Comparison of ENCODE assay signal across 21 cellular contexts in the genomic region with DNA sequence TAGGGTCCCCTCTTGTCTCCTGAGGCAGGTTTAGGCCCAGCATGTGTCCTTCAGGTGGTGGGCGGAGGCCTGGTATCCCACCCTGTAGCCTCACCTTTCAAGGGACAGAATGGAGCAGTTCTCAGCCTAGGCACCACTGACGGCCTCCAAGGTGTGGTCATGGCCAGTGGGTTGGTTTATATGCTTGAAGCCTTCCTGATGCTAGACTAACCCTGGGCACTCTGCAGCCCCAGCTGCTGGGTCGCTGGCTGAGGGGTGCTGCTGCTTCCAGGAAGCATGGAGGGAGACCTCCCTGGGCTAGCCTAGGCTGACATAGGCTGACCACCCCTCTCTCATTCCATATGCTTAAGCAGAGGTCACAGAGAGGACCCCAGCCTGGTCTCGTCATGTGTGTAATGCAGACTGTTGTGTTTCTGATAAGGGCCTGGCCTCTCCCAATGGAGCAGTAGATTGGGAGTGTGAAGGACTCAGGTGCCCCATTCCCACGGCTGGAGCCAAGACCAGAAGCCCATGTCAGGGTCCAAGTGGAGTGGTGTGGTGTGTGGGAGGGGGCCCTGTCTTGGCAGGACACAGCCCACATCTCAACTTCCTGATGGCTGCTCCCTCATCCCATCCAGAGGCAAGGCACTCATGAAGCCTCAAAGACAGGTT.
A peak's percentile ranks its signal among the peaks of the same experiment; 100 is the strongest.
DNase-seq lines count a peak whose midpoint lies in the region; ATAC-seq, FAIRE-seq and TF ChIP-seq lines count a peak whose summit lies in the region.
"Had no signal": no experiment of that assay in that cellular context is flagged by ENCODE, and none has a peak within 500 bp of the region (broad histone marks: within the 10 kb centered on the region; RNA-seq: fewer than 3 reads in every experiment).

No MANE protein-coding gene starts in this region.

- H3K56ac ChIP-seq in H1 (replicated peaks; ENCODE audit: insufficient read length, low read depth, low read length), result no peak overlapping the region

- whole genome bisulfite sequencing in body of pancreas, 2 donors, result 42 to 43% methylated on average over 1 to 5 of the region's 5 CpGs
- 65% methylated on average over 5 of the region's 5 CpGs; no CpG with 5 or more reads in 1 of the 2 experiments for WGBS in H1 (ENCODE audit: extremely low coverage in 1 of 2, insufficient coverage in 1 of 2, insufficient read length in 1 of 2, insufficient replicate concordance in 2 of 2, low coverage in 1 of 2, low lambda C conversion rate in 2 of 2, missing lambda C conversion rate in 1 of 2), 2 experiments
- 66 to 78% (median 72%) methylated on average over 4 to 5 of the region's 5 CpGs for WGBS in spleen, 5 donors

- H4K5ac ChIP-seq in H1 (ENCODE audit: insufficient read length, low read depth, low read length), result no peak overlapping the region

- intact Hi-C loops in body of pancreas (cut with DNase I) (no loop called here), spleen (cut with DNase I; ENCODE audit: low total_unique reads) (no loop called here)

- H3K79me2 ChIP-seq in H1 (ENCODE audit: control insufficient read depth in 1 of 2, insufficient read depth in 2 of 2, low read length in 2 of 2), result no peaks in the 10 kb centered on the region

- CTCF ChIA-PET in H1 (lab: Charles Lee; ENCODE audit: partially characterized antibody), result interaction anchor here (2.3 kb wide), 1 partner anchor 12 kb away, joined by 9 read pairs; no protein-coding TSS in a partner anchor

- no peak overlapping the region for H2BK20ac ChIP-seq in H1 (ENCODE audit: low read length)

- H3K4ac ChIP-seq in H1 (replicated peaks; ENCODE audit: insufficient read length, low read depth, low read length), result no peak overlapping the region

- H2BK15ac ChIP-seq in H1 (ENCODE audit: low read length), result no peak overlapping the region

- H3K4me2 ChIP-seq in H1 (ENCODE audit: insufficient read depth in 1 of 2, low read depth in 2 of 2, low read length in 2 of 2), result no peak overlapping the region
- H3K4me2 ChIP-seq: A549, GM23338 had no signal

- FAIRE-seq in H1 (lab: Jason Lieb, UNC) (no peak), H54 (lab: Jason Lieb, UNC) (no peak)
- FAIRE-seq: A549, D721Med, G401.6, GM12891 had no signal

- H3K23me2 ChIP-seq in H1 (ENCODE audit: low read depth, low read length), result peaks cover 6% of the 10 kb centered on the region; the same call in 1 of the 2 replicates

- TF ChIP-seq EP300 in H1 (IDR thresholded peaks at IDR 0.05; ENCODE audit: borderline replicate concordance in 1 of 2, low read depth in 2 of 2, low read length in 2 of 2), result no peak

- peak overlapping the region; percentile 57; the same call in 1 of the 2 replicates for H4K8ac ChIP-seq in H1 (ENCODE audit: extremely low read depth, insufficient read depth, low read length)

- POLR2A ChIA-PET in H1 (lab: Charles Lee; ENCODE audit: partially characterized antibody), result no interaction called here

- H3K27me3 ChIP-seq in body of pancreas (no peaks in the 10 kb centered on the region), H1 (replicated peaks in 1 of 4; ENCODE audit: control insufficient read depth in 3 of 4, extremely low read depth in 1 of 4, insufficient read depth in 3 of 4, low read length in 3 of 4) (no peaks in the 10 kb centered on the region), neutrophil (no peaks in the 10 kb centered on the region), spleen (replicated peaks in 1 of 7) (no peaks in the 10 kb centered on the region)
- H3K27me3 ChIP-seq: BE2C had no signal

- H2BK120ac ChIP-seq in H1 (replicated peaks; ENCODE audit: low read depth, low read length), result no peak overlapping the region

- no peak overlapping the region for H3K23ac ChIP-seq in H1 (ENCODE audit: insufficient read length)

- H4K91ac ChIP-seq in H1 (replicated peaks; ENCODE audit: insufficient read length, low read length), result no peak overlapping the region

- H2AK5ac ChIP-seq in H1 (ENCODE audit: low read depth, low read length), result no peak overlapping the region

- ATAC-seq in body of pancreas (peak; percentile 21), GM21526 (IDR thresholded peaks at IDR 0.05; ENCODE audit: low FRiP score, unreplicated experiment) (no peak)
- ATAC-seq: A549; CD8-positive, alpha-beta T cell; GM23338 had no signal

- H3K4me3 ChIP-seq in body of pancreas, result no peak overlapping the region
- no peak overlapping the region for H3K4me3 ChIP-seq in H1 (ENCODE audit: extremely low read depth in 1 of 4, insufficient read depth in 2 of 4, low read depth in 3 of 4, low read length in 4 of 4)
- H3K4me3 ChIP-seq in neutrophil (ENCODE audit: low read depth in 1 of 2, low read length in 1 of 2), result no peak overlapping the region
- H3K4me3 ChIP-seq in spleen, result no peak overlapping the region
- H3K4me3 ChIP-seq: A549, GM23338, HAP-1 had no signal

- TF ChIP-seq POLR2A in body of pancreas (IDR thresholded peaks at IDR 0.05), result no peak
- no peak for TF ChIP-seq POLR2A in H1 (IDR thresholded peaks at IDR 0.05; ENCODE audit: control extremely low read depth in 1 of 2, low read depth in 2 of 2, low read length in 2 of 2)
- TF ChIP-seq POLR2A in spleen (IDR thresholded peaks at IDR 0.05), result no peak
- TF ChIP-seq POLR2A in H54 (IDR thresholded peaks at IDR 0.05; ENCODE audit: low read depth, low read length), result no peak

- DNase-seq in body of pancreas, result peak in 1 of 4 donors; percentile 38
- DNase-seq in H1 (ENCODE audit: low read depth in 1 of 2, low spot score in 2 of 2), result no peak
- DNase-seq in spleen, result peak; percentile 53
- DNase-seq in NCI-H82 (lab: John Stamatoyannopoulos, UW), result no peak
- DNase-seq in H54 (ENCODE audit: insufficient read length, low spot score), result no peak
- DNase-seq: BE2C; CD8-positive, alpha-beta T cell; COR-L47; DMS153; DMS79 treated with DMSO at 0.1 percent for 48 hours; EL; HFFc6 had no signal

- no peak overlapping the region for H3K9ac ChIP-seq in H1 (replicated peaks in 1 of 4; ENCODE audit: extremely low read depth in 1 of 4, low read depth in 3 of 4, low read length in 3 of 4)

- no peak overlapping the region for H2BK12ac ChIP-seq in H1 (ENCODE audit: low read depth, low read length)

- peaks cover 9% of the 10 kb centered on the region for H3K4me1 ChIP-seq in body of pancreas
- no peaks in the 10 kb centered on the region for H3K4me1 ChIP-seq in H1 (replicated peaks in 1 of 4; ENCODE audit: control insufficient read depth in 3 of 4, insufficient read depth in 4 of 4, low read length in 3 of 4)
- H3K4me1 ChIP-seq in neutrophil (ENCODE audit: control insufficient read depth in 1 of 2, insufficient read depth in 1 of 2, low read depth in 1 of 2, low read length in 1 of 2), result peaks cover 34 to 39% of the 10 kb centered on the region in 2 experiments
- peaks cover 0 to 4% (median 0%) of the 10 kb centered on the region in 6 donors for H3K4me1 ChIP-seq in spleen
- H3K4me1 ChIP-seq: A549, BE2C, HAP-1 had no signal

- H3K9me3 ChIP-seq in body of pancreas, result peaks cover 0 to 13% (median 0%) of the 10 kb centered on the region in 3 donors
- peaks cover 8 to 16% of the 10 kb centered on the region in 2 experiments; a peak in 2 of 4 replicates for H3K9me3 ChIP-seq in H1 (ENCODE audit: insufficient read depth in 2 of 2, low read depth in 1 of 2, low read length in 1 of 2)
- H3K9me3 ChIP-seq in neutrophil, result no peaks in the 10 kb centered on the region
- H3K9me3 ChIP-seq in spleen, result peaks cover 0 to 35% (median 23%) of the 10 kb centered on the region in 8 donors
- H3K9me3 ChIP-seq: BE2C had no signal

- H2AFZ ChIP-seq in H1 (ENCODE audit: low read length), result no peak overlapping the region
- H2AFZ ChIP-seq: GM23338 had no signal

- no peak for TF ChIP-seq RAD21 in H1 (IDR thresholded peaks at IDR 0.05 in 1 of 2, conservative IDR thresholded peaks at IDR 0.05 in 1 of 2; ENCODE audit: low read depth in 2 of 2, low read length in 2 of 2)

- H2BK5ac ChIP-seq in H1 (ENCODE audit: low read depth, low read length), result no peak overlapping the region

- TF ChIP-seq CTCF in body of pancreas (IDR thresholded peaks at IDR 0.05) (no peak), H1 (IDR thresholded peaks at IDR 0.05; ENCODE audit: control extremely low read depth in 1 of 3, insufficient read depth in 1 of 3, low read depth in 1 of 3, low read length in 3 of 3) (no peak), neutrophil (IDR thresholded peaks at IDR 0.05) (no peak), spleen (IDR thresholded peaks at IDR 0.05 in 8 of 11, conservative IDR thresholded peaks at IDR 0.05 in 3 of 11) (no peak)

- H3K36me3 ChIP-seq in body of pancreas (replicated peaks in 1 of 2; ENCODE audit: insufficient read depth in 1 of 2, low read depth in 2 of 2), result no peaks in the 10 kb centered on the region
- H3K36me3 ChIP-seq in H1 (ENCODE audit: control insufficient read depth in 2 of 4, insufficient read depth in 4 of 4, low read length in 3 of 4), result no peaks in the 10 kb centered on the region
- peaks cover 95% of the 10 kb centered on the region for H3K36me3 ChIP-seq in neutrophil
- peaks cover 0 to 88% (median 17%) of the 10 kb centered on the region in 6 donors for H3K36me3 ChIP-seq in spleen
- H3K36me3 ChIP-seq: BE2C, HAP-1 had no signal

- H3K27ac ChIP-seq in body of pancreas (no peak overlapping the region), H1 (ENCODE audit: low read depth, low read length) (no peak overlapping the region), neutrophil (peak overlapping the region; percentile 62), spleen (no peak overlapping the region)
- H3K27ac ChIP-seq: A549, C4-2B had no signal

- H4K20me1 ChIP-seq in H1 (replicated peaks in 1 of 2; ENCODE audit: control insufficient read depth in 1 of 2, insufficient read depth in 2 of 2, low read length in 2 of 2), result peaks cover 0 to 7% of the 10 kb centered on the region in 2 experiments

- no peaks in the 10 kb centered on the region for H3K79me1 ChIP-seq in H1 (ENCODE audit: low read depth, low read length)

- H3K14ac ChIP-seq in H1 (ENCODE audit: insufficient read length), result no peak overlapping the region

- H3K18ac ChIP-seq in H1 (ENCODE audit: extremely low read depth, low read length), result no peak overlapping the region

TF ChIP-seq in H1, 55 proteins besides CTCF, POLR2A, EP300 and RAD21 (continues in another document):
- TF ChIP-seq SIRT6 (IDR thresholded peaks at IDR 0.05; ENCODE audit: low read length), result no peak
